ENCODE assay signal across 1 cellular context in genomic region chr2:127524198-127524834, GRCh38.
A peak's percentile ranks its signal among the peaks of the same experiment; 100 is the strongest.
TF ChIP-seq lines count a peak whose summit lies in the region.

No MANE protein-coding gene starts in this region.

TF ChIP-seq in K562, 482 proteins besides CTCF, POLR2A, EP300 and RAD21:
- TF ChIP-seq RBM25 (IDR thresholded peaks at IDR 0.05; ENCODE audit: low read depth, low read length, severe bottlenecking), result peak; percentile 72
- TF ChIP-seq ZNF121 (CRISPR knock-in tag; conservative IDR thresholded peaks at IDR 0.05), result peak; percentile 44; the same call in 1 of the 2 replicates
